ENCODE assay signal across 28 cellular contexts in the genomic region with DNA sequence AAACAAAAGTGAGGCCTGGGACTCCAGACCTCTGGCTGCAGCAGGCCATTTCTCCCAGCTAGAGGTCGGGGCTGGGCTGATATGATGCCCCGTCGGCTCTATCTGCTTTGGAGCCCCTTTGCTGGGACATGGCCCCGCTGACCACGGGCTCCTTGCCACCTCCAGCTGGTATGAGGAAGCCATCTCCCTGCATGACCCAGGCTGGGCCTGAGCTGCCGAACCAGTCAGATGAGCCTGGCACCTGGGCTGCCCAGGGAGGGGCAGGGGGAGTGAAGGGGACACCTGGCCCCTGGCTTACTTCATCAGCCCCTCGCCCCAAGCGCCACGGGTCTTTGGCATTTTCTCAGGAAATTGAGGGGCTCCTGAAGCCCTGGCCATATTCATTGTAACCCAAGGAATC. TPM values are rescaled to one million over a fixed set of nuclear protein-coding genes. Genes with fewer than 3 reads are reported as not detected.
A peak's percentile ranks its signal among the peaks of the same experiment; 100 is the strongest.
DNase-seq lines count a peak whose midpoint lies in the region; ATAC-seq, FAIRE-seq and TF ChIP-seq lines count a peak whose summit lies in the region.
"Had no signal": no experiment of that assay in that cellular context is flagged by ENCODE, and none has a peak within 500 bp of the region (broad histone marks: within the 10 kb centered on the region; RNA-seq: fewer than 3 reads in every experiment).

No MANE protein-coding gene starts in this region.

- no peak overlapping the region for H3K9ac ChIP-seq in GM12878 (ENCODE audit: control insufficient read depth, insufficient read depth, low read length)
- H3K9ac ChIP-seq: SK-N-SH had no signal

- TSS peak; percentile 57 for BruUV-seq in GM12878 (replicated peaks; lab: Mats Ljungman, UMichigan)

- TF ChIP-seq POLR2A in GM12878 (IDR thresholded peaks at IDR 0.05; ENCODE audit: low read depth, low read length) (no peak), stomach (IDR thresholded peaks at IDR 0.05) (no peak)

- TF ChIP-seq RAD21 in GM12878 (IDR thresholded peaks at IDR 0.05; ENCODE audit: insufficient read depth, low read depth, low read length), result no peak

- no peaks in the 10 kb centered on the region for H3K27me3 Mint-ChIP-seq in GM23338 (ENCODE audit: insufficient read depth, low read depth, poor library complexity)
- H3K27me3 Mint-ChIP-seq: activated CD8-positive, alpha-beta memory T cell treated with anti-CD3 and anti-CD28 coated beads, Interleukin-2, amount 10 ng/mL, durations not matched to agents 7 days and 5 days; memory B cell; stimulated activated naive B cell treated with anti-CD40 and anti-IgM and Interleukin-4, amounts not matched to agents 10 μg/mL and 1 μg/mL and 100 μg/mL, for 72 hours; T-helper 17 cell had no signal

- H3K4me2 ChIP-seq in GM12878 (ENCODE audit: control insufficient read depth, insufficient read depth) (no peak overlapping the region), GM23338 (no peak overlapping the region)
- H3K4me2 ChIP-seq: SK-N-SH had no signal

- intact Hi-C loops in GM12878 (cut with micrococcal nuclease; ENCODE audit: unreplicated experiment), result no loop called here
- intact Hi-C loops in left lung (cut with DNase I), result no loop called here
- intact Hi-C loops in stomach (cut with DNase I; ENCODE audit: low total_unique reads), result no loop called here

- H3K4me1 Mint-ChIP-seq in GM23338, result peaks cover 5% of the 10 kb centered on the region; the same call in 1 of the 3 replicates
- H3K4me1 Mint-ChIP-seq: activated CD8-positive, alpha-beta memory T cell treated with anti-CD3 and anti-CD28 coated beads, Interleukin-2, amount 10 ng/mL, durations not matched to agents 7 days and 5 days; memory B cell had no signal

- H4K20me1 ChIP-seq in GM12878 (ENCODE audit: control insufficient read depth, insufficient read depth) (no peaks in the 10 kb centered on the region), GM23338 (replicated peaks; ENCODE audit: insufficient read depth) (no peaks in the 10 kb centered on the region)

- no peaks in the 10 kb centered on the region; the same call in 2 of the 3 replicates for H3K9me3 ChIP-seq in GM12878 (replicated peaks; ENCODE audit: control insufficient read depth, insufficient read depth, low read length)
- no peaks in the 10 kb centered on the region for H3K9me3 ChIP-seq in left lung
- H3K9me3 ChIP-seq in stomach, result no peaks in the 10 kb centered on the region
- no peaks in the 10 kb centered on the region for H3K9me3 ChIP-seq in MG63
- H3K9me3 ChIP-seq: SK-N-SH, suprapubic skin, vagina had no signal

- H3K4me1 ChIP-seq in GM12878 (ENCODE audit: control insufficient read depth, insufficient read depth, low read length) (no peaks in the 10 kb centered on the region), left lung (peaks cover 0 to 7% of the 10 kb centered on the region in 2 donors), stomach (peaks cover 0 to 15% (median 9%) of the 10 kb centered on the region in 4 donors), GM23338 (ENCODE audit: insufficient read depth) (no peaks in the 10 kb centered on the region)

- RAD21 ChIA-PET in GM12878 (lab: Charles Lee; ENCODE audit: unreplicated experiment), result no interaction called here

- in situ Hi-C loops in GM12878 (cut with MboI), result no loop called here

- H3K36me3 Mint-ChIP-seq in GM23338 (ENCODE audit: low read depth), result peaks cover 22% of the 10 kb centered on the region
- H3K36me3 Mint-ChIP-seq: activated CD8-positive, alpha-beta memory T cell treated with anti-CD3 and anti-CD28 coated beads, Interleukin-2, amount 10 ng/mL, durations not matched to agents 7 days and 5 days had no signal

- H3K27me3 ChIP-seq in GM12878 (replicated peaks in 1 of 2; ENCODE audit: control insufficient read depth in 2 of 2, insufficient read depth in 2 of 2, low read length in 1 of 2) (no peaks in the 10 kb centered on the region), left lung (no peaks in the 10 kb centered on the region), stomach (no peaks in the 10 kb centered on the region), MG63 (no peaks in the 10 kb centered on the region), GM23338 (ENCODE audit: insufficient read depth) (no peaks in the 10 kb centered on the region)
- H3K27me3 ChIP-seq: suprapubic skin, vagina had no signal

- no peak overlapping the region for H3K27ac Mint-ChIP-seq in GM23338
- H3K27ac Mint-ChIP-seq: activated CD8-positive, alpha-beta memory T cell treated with anti-CD3 and anti-CD28 coated beads, Interleukin-2, amount 10 ng/mL, durations not matched to agents 7 days and 5 days; memory B cell; stimulated activated naive B cell treated with anti-CD40 and anti-IgM and Interleukin-4, amounts not matched to agents 10 μg/mL and 1 μg/mL and 100 μg/mL, for 72 hours; T-helper 17 cell had no signal

- no peak for ATAC-seq in GM12878
- peak; percentile 84 for ATAC-seq in left lung
- ATAC-seq in GM19035 (IDR thresholded peaks at IDR 0.05; ENCODE audit: unreplicated experiment), result no peak
- no peak for ATAC-seq in GM23338
- ATAC-seq: activated CD8-positive, alpha-beta memory T cell treated with anti-CD3 and anti-CD28 coated beads, Interleukin-2, amount 10 ng/mL, durations not matched to agents 7 days and 5 days; stimulated activated naive B cell treated with anti-CD40 and anti-IgM and Interleukin-4, amounts not matched to agents 10 μg/mL and 1 μg/mL and 100 μg/mL, for 72 hours; T-helper 17 cell had no signal

- H2AFZ ChIP-seq in GM12878 (ENCODE audit: control insufficient read depth, low read depth, low read length) (no peak overlapping the region), GM23338 (no peak overlapping the region)

- H3K4me3 ChIP-seq in GM12878 (no peak overlapping the region), left lung (no peak overlapping the region), stomach (no peak overlapping the region), MG63 (no peak overlapping the region), GM23338 (no peak overlapping the region)
- H3K4me3 ChIP-seq: suprapubic skin, vagina had no signal

- H3K9me3 Mint-ChIP-seq in GM23338, result no peaks in the 10 kb centered on the region
- H3K9me3 Mint-ChIP-seq: memory B cell; stimulated activated naive B cell treated with anti-CD40 and anti-IgM and Interleukin-4, amounts not matched to agents 10 μg/mL and 1 μg/mL and 100 μg/mL, for 72 hours had no signal

- H3K36me3 ChIP-seq in GM12878 (ENCODE audit: control insufficient read depth in 2 of 2, insufficient read depth in 2 of 2, low read length in 1 of 2) (no peaks in the 10 kb centered on the region), left lung (peaks cover 0 to 12% of the 10 kb centered on the region in 2 donors), stomach (peaks cover 3 to 26% (median 13%) of the 10 kb centered on the region in 4 donors), MG63 (peaks cover 85% of the 10 kb centered on the region), GM23338 (ENCODE audit: insufficient read depth) (no peaks in the 10 kb centered on the region)

- CTCF ChIA-PET in GM12878 (lab: Yijun Ruan, JAX), result no interaction called here

- H3K27ac ChIP-seq in GM12878 (ENCODE audit: control insufficient read depth, insufficient read depth), result no peak overlapping the region
- H3K27ac ChIP-seq in left lung, result peak overlapping the region; percentile 23 to 25
- H3K27ac ChIP-seq in stomach, result peak overlapping the region; percentile 34 to 70 (median 61)
- no peak overlapping the region for H3K27ac ChIP-seq in GM23338 (ENCODE audit: low read depth)
- H3K27ac ChIP-seq: suprapubic skin, vagina had no signal

- H3K79me2 ChIP-seq in GM12878 (ENCODE audit: control insufficient read depth, insufficient read depth, low read length), result no peaks in the 10 kb centered on the region
- H3K79me2 ChIP-seq in GM23338 (replicated peaks; ENCODE audit: insufficient read depth), result no peaks in the 10 kb centered on the region

- TF ChIP-seq CTCF in GM12878 (IDR thresholded peaks at IDR 0.05 in 2 of 3, conservative IDR thresholded peaks at IDR 0.05 in 1 of 3; ENCODE audit: control insufficient read depth in 2 of 3, extremely low read depth in 1 of 3, insufficient read depth in 1 of 3, low read depth in 3 of 3, low read length in 3 of 3) (no peak), left lung (IDR thresholded peaks at IDR 0.05) (no peak), stomach (IDR thresholded peaks at IDR 0.05) (no peak), GM23338 (conservative IDR thresholded peaks at IDR 0.05; ENCODE audit: low read depth in 2 of 2) (no peak)

- H3K4me3 Mint-ChIP-seq in GM23338, result no peak overlapping the region
- H3K4me3 Mint-ChIP-seq: activated CD8-positive, alpha-beta memory T cell treated with anti-CD3 and anti-CD28 coated beads, Interleukin-2, amount 10 ng/mL, durations not matched to agents 7 days and 5 days; CD14-positive monocyte; memory B cell; stimulated activated naive B cell treated with anti-CD40 and anti-IgM and Interleukin-4, amounts not matched to agents 10 μg/mL and 1 μg/mL and 100 μg/mL, for 72 hours; T-helper 17 cell had no signal

- DNase-seq in HPDE6-E6E7 (ENCODE audit: extremely low spot score) (peak; percentile 54), GM12878 (ENCODE audit: low read depth, low spot score) (no peak), left lung (peak in 1 of 2 donors; percentile 80), stomach (peak; percentile 77), MG63 (no peak), GM23338 (ENCODE audit: low spot score) (no peak), iPS-NIHi7 (ENCODE audit: extremely low spot score) (no peak)
- DNase-seq: activated CD4-positive, alpha-beta T cell treated with anti-CD3 and anti-CD28 coated beads for 48 hours; activated CD8-positive, alpha-beta memory T cell treated with anti-CD3 and anti-CD28 coated beads, Interleukin-2, amount 10 ng/mL, durations not matched to agents 7 days and 5 days; activated naive CD4-positive, alpha-beta T cell; activated T-cell treated with anti-CD3 and anti-CD28 coated beads, Interleukin-2, amount 50 U/mL, for 48 hours; GOT3; head of caudate nucleus; IMR-90; kidney; NCI-H1417; NCI-H2081 treated with DMSO at 0.1 percent for 48 hours; NCI-H82; nucleus accumbens; SK-N-SH; stimulated activated CD4-positive, alpha-beta T cell treated with anti-CD3 and anti-CD28 coated beads, Interleukin-15, amount 100 ng/mL, for 24 hours; stimulated activated naive B cell treated with anti-CD40 and anti-IgM and Interleukin-4, amounts not matched to agents 10 μg/mL and 1 μg/mL and 100 μg/mL, for 72 hours; T-helper 17 cell had no signal

- WGBS in GM12878 (ENCODE audit: insufficient coverage, insufficient replicate concordance, low lambda C conversion rate, missing lambda C conversion rate), result over 99% methylated on average over 9 of the region's 9 CpGs
- WGBS in stomach, 5 donors, result 33 to 75% (median 40%) methylated on average over 6 to 9 of the region's 9 CpGs

- H3K9me2 ChIP-seq in GM23338 (ENCODE audit: insufficient read depth), result peaks cover 4% of the 10 kb centered on the region; the same call in 1 of the 2 replicates
- H3K9me2 ChIP-seq: SK-N-SH had no signal

- 0 out of 2 replicates have a peak, but pooled peaks cover 3% of the 10 kb centered on the region for H3F3A ChIP-seq in GM23338 (replicated peaks; ENCODE audit: low read depth)

- POLR2A ChIA-PET in GM12878 (lab: Charles Lee), result interaction anchor here (0.5 to 1.3 kb wide), 2 partner anchors 36 to 138 kb away, joined by 3 read pairs; no protein-coding TSS in a partner anchor

- no peak for FAIRE-seq in GM12878 (lab: Jason Lieb, UNC)
- FAIRE-seq: kidney had no signal

- SMC1A ChIA-PET in GM12878 (lab: Charles Lee; ENCODE audit: uncharacterized antibody, unreplicated experiment), result no interaction called here

- no peak for TF ChIP-seq EP300 in GM12878 (IDR thresholded peaks at IDR 0.05; ENCODE audit: borderline replicate concordance in 1 of 2, control insufficient read depth in 1 of 2, low read depth in 2 of 2, low read length in 2 of 2)
- no peak for TF ChIP-seq EP300 in stomach (IDR thresholded peaks at IDR 0.05)

RNA-seq across cellular contexts. Expression of gene ZSWIM4, which starts 7.8 kb away (rescaled TPM):
- 12.5 and 13.0 TPM in 2 replicates for total RNA-seq in GM12878 (2013; cell fraction: nucleolus; rRNA removed)
- 3.1 TPM in 2 replicates for total RNA-seq in GM12878 (2014; rRNA removed)
- 1.1 and 1.2 TPM in 2 replicates for total RNA-seq in GM12878 (2014; rRNA removed; fragmentation: Illumina TruSeq; extraction: Trizol)
- total RNA-seq in GM12878 (2021), result 11.1 and 12.2 TPM in 2 replicates
- 1.1 TPM for polyA plus RNA-seq in GM12878 (2011; ENCODE audit: low read depth)
- polyA plus RNA-seq in GM12878 (2011; rRNA removed), result 0.66 and 1.3 TPM in 2 replicates
- polyA plus RNA-seq in GM12878 (2011; cell fraction: cytosol; rRNA removed), result 2.6 TPM in 2 replicates
- 3.2 and 4.0 TPM in 2 replicates for polyA plus RNA-seq in GM12878 (2011; cell fraction: nucleus; rRNA removed)
- 4.9 and 6.1 TPM in 2 replicates for polyA plus RNA-seq in GM12878 (2012)
- 1.6 and 2.2 TPM in 2 replicates for polyA plus RNA-seq in GM12878 (2014; fragmentation: Illumina TruSeq; extraction: Trizol)
- polyA plus RNA-seq in GM12878 (2014; fragmentation: Nextera tagmentation; extraction: Ambion mirVana), result not detected
- 5.1 and 5.6 TPM in 2 replicates for polyA plus RNA-seq in GM12878 (2014; rRNA removed)
- 1 to 10 TPM in 1 of 2 experiments, under 1 TPM in 1; 0.73 to 1.2 TPM for polyA plus RNA-seq in GM12878 (2016; fragmentation: Nextera tagmentation; extraction: Ambion mirVana)
- polyA minus RNA-seq in GM12878 (2011; rRNA and poly(A)+ RNA removed), result 1.8 and 5.0 TPM in 2 replicates
- 3.1 and 3.2 TPM in 2 replicates for polyA minus RNA-seq in GM12878 (2011; cell fraction: cytosol; rRNA and poly(A)+ RNA removed)
- 1.9 and 2.9 TPM in 2 replicates for polyA minus RNA-seq in GM12878 (2011; cell fraction: nucleus; rRNA and poly(A)+ RNA removed)
- total RNA-seq in left lung, result 10 to 100 TPM in 1 of 2 donors, 1 to 10 TPM in 1; 6.6 to 14.3 TPM
- 10 to 100 TPM in 1 of 5 donors, 1 to 10 TPM in 4; 2.2 to 14.0 (median 4.3) TPM for total RNA-seq in stomach
- polyA plus RNA-seq in stomach, result 1 to 10 TPM; 2.3 to 4.9 (median 3.0) TPM
- 4.8 and 7.9 TPM in 2 replicates for total RNA-seq in MG63 (2014; rRNA removed; shearing (Covaris generic); ENCODE audit: low replicate concordance)
- 37.9 and 42.3 TPM in 2 replicates for total RNA-seq in GM23338 (2014; rRNA removed; shearing (Covaris generic))
- polyA plus RNA-seq in GM23338 (2016; fragmentation: Nextera tagmentation; extraction: Ambion mirVana), result 5.4 and 6.1 TPM in 2 replicates

RNA-seq across cellular contexts. Expression of gene C19orf53, which starts 28.8 kb away (rescaled TPM):
- total RNA-seq in GM12878 (2013; cell fraction: nucleolus; rRNA removed), result 15.6 and 16.0 TPM in 2 replicates
- total RNA-seq in GM12878 (2014; rRNA removed) (183 and 198 TPM in 2 replicates), GM12878 (2014; rRNA removed; fragmentation: Illumina TruSeq; extraction: Trizol) (120 and 138 TPM in 2 replicates), GM12878 (2021) (109 and 115 TPM in 2 replicates), left lung (10 to 100 TPM; 64.8 to 77.0 TPM), stomach (100 to 1,000 TPM in 4 of 5 donors, 10 to 100 TPM in 1; 14.7 to 271 (median 188) TPM)
- polyA plus RNA-seq in GM12878 (2011; ENCODE audit: low read depth), result 219 TPM
- polyA plus RNA-seq in GM12878 (2011; rRNA removed) (99.9 and 186 TPM in 2 replicates), GM12878 (2014; fragmentation: Illumina TruSeq; extraction: Trizol) (38.4 and 171 TPM in 2 replicates), GM12878 (2014; fragmentation: Nextera tagmentation; extraction: Ambion mirVana) (100 to 1,000 TPM; 392 to 449 TPM), GM12878 (2014; rRNA removed) (250 and 253 TPM in 2 replicates), GM12878 (2016; fragmentation: Nextera tagmentation; extraction: Ambion mirVana) (100 to 1,000 TPM; 266 to 268 TPM), stomach (100 to 1,000 TPM; 171 to 221 (median 196) TPM), GM23338 (2016; fragmentation: Nextera tagmentation; extraction: Ambion mirVana) (401 and 463 TPM in 2 replicates)
- polyA plus RNA-seq in GM12878 (2011; cell fraction: cytosol; rRNA removed), result 225 and 239 TPM in 2 replicates
- 81.5 and 116 TPM in 2 replicates for polyA plus RNA-seq in GM12878 (2011; cell fraction: nucleus; rRNA removed)
- polyA plus RNA-seq in GM12878 (2012), result 194 and 199 TPM in 2 replicates
- polyA minus RNA-seq in GM12878 (2011; rRNA and poly(A)+ RNA removed), result 35.0 and 80.3 TPM in 2 replicates
- 41.4 and 51.9 TPM in 2 replicates for polyA minus RNA-seq in GM12878 (2011; cell fraction: cytosol; rRNA and poly(A)+ RNA removed)
- 9.3 and 19.9 TPM in 2 replicates for polyA minus RNA-seq in GM12878 (2011; cell fraction: nucleus; rRNA and poly(A)+ RNA removed)
- total RNA-seq in MG63 (2014; rRNA removed; shearing (Covaris generic); ENCODE audit: low replicate concordance), result 70.3 and 247 TPM in 2 replicates
- 104 and 118 TPM in 2 replicates for total RNA-seq in GM23338 (2014; rRNA removed; shearing (Covaris generic))

RNA-seq across cellular contexts. Expression of gene MRI1, which starts 38.7 kb away (rescaled TPM):
- 86.3 and 111 TPM in 2 replicates for total RNA-seq in GM12878 (2013; cell fraction: nucleolus; rRNA removed)
- total RNA-seq in GM12878 (2014; rRNA removed) (49.5 and 50.3 TPM in 2 replicates), GM12878 (2014; rRNA removed; fragmentation: Illumina TruSeq; extraction: Trizol) (17.0 and 17.2 TPM in 2 replicates), GM12878 (2021) (36.3 and 40.0 TPM in 2 replicates), left lung (10 to 100 TPM; 29.0 TPM), stomach (100 to 1,000 TPM in 1 of 5 donors, 10 to 100 TPM in 4; 24.4 to 249 (median 48.7) TPM)
- 6.0 TPM for polyA plus RNA-seq in GM12878 (2011; ENCODE audit: low read depth)
- polyA plus RNA-seq in GM12878 (2011; rRNA removed) (16.6 and 28.2 TPM in 2 replicates), GM12878 (2014; fragmentation: Illumina TruSeq; extraction: Trizol) (14.3 and 18.5 TPM in 2 replicates), GM12878 (2014; fragmentation: Nextera tagmentation; extraction: Ambion mirVana) (1 to 10 TPM; 5.4 to 7.9 TPM), GM12878 (2014; rRNA removed) (46.4 and 51.1 TPM in 2 replicates), GM12878 (2016; fragmentation: Nextera tagmentation; extraction: Ambion mirVana) (10 to 100 TPM; 28.4 to 30.1 TPM), stomach (10 to 100 TPM in 1 of 3 donors, 1 to 10 TPM in 2; 7.3 to 28.5 (median 9.6) TPM), GM23338 (2016; fragmentation: Nextera tagmentation; extraction: Ambion mirVana) (12.3 and 13.5 TPM in 2 replicates)
- 34.3 and 54.3 TPM in 2 replicates for polyA plus RNA-seq in GM12878 (2011; cell fraction: cytosol; rRNA removed)
- polyA plus RNA-seq in GM12878 (2011; cell fraction: nucleus; rRNA removed), result 259 and 261 TPM in 2 replicates
- 21.6 and 24.4 TPM in 2 replicates for polyA plus RNA-seq in GM12878 (2012)
- 10.5 and 22.7 TPM in 2 replicates for polyA minus RNA-seq in GM12878 (2011; rRNA and poly(A)+ RNA removed)
- 13.1 and 16.3 TPM in 2 replicates for polyA minus RNA-seq in GM12878 (2011; cell fraction: cytosol; rRNA and poly(A)+ RNA removed)
- 20.1 and 25.7 TPM in 2 replicates for polyA minus RNA-seq in GM12878 (2011; cell fraction: nucleus; rRNA and poly(A)+ RNA removed)
- total RNA-seq in MG63 (2014; rRNA removed; shearing (Covaris generic); ENCODE audit: low replicate concordance), result 27.8 and 37.2 TPM in 2 replicates
- total RNA-seq in GM23338 (2014; rRNA removed; shearing (Covaris generic)), result 44.5 and 46.5 TPM in 2 replicates

Comparison
In these comparisons a context has a peak if more than half of its experiments do, and no peak if none do; other contexts are left out.
1. DNase-seq: peak in HPDE6-E6E7 (single experiment) and stomach (single experiment); none in GM12878 (single experiment), MG63 (single experiment), GM23338 (single experiment) and iPS-NIHi7 (single experiment).
2. H3K27ac ChIP-seq: peak in left lung (2 of 2) and stomach (5 of 5); none in GM12878 (single experiment) and GM23338 (single experiment).